ENCODE assay signal across 8 cellular contexts in genomic region chrX:18354369-18355329, GRCh38. TPM values are rescaled to one million over a fixed set of nuclear protein-coding genes. Genes with fewer than 3 reads are reported as not detected.
DNase-seq lines count a peak whose midpoint lies in the region; ATAC-seq and TF ChIP-seq lines count a peak whose summit lies in the region.

Gene SCML2, minus strand, starts transcription at chrX:18354688. Its CDS starts 20,617 bp downstream, at chrX:18334071.

- peak within 1 kb of the TSS; percentile 69 for H3K4me3 Mint-ChIP-seq in Calu3 (ENCODE audit: low read depth, unreplicated experiment)
- peak within 1 kb of the TSS; percentile 68 for H3K4me3 Mint-ChIP-seq in activated CD4-positive, alpha-beta T cell treated with anti-CD3 and anti-CD28 coated beads for 36 hours
- peak within 1 kb of the TSS; percentile 76 for H3K4me3 Mint-ChIP-seq in dendritic cell treated with granulocyte-macrophage colony-stimulating factor and Interleukin-4, amounts not matched to agents 40 ng/mL and 50 ng/mL, for 4 days

- POLR2A ChIA-PET in activated CD4-positive, alpha-beta T cell treated with anti-CD3 and anti-CD28 coated beads for 36 hours (lab: Charles Lee), result interaction anchor here (0.6 kb wide), 2 partner anchors 12 to 1768 kb away, joined by 3 to 4 read pairs; no protein-coding TSS in a partner anchor

- H3K27me3 ChIP-seq in liver (ENCODE audit: control insufficient read depth in 4 of 4, insufficient read depth in 4 of 4, low read length in 3 of 4), result no peaks in the 10 kb centered on the region

- H3K9me3 ChIP-seq in liver (ENCODE audit: control insufficient read depth in 4 of 4, low read length in 3 of 4), result no peaks in the 10 kb centered on the region

- H3K27ac ChIP-seq in liver (ENCODE audit: low read depth in 1 of 2, low read length in 2 of 2), result no peak within 1 kb of the TSS

- H3K27me3 Mint-ChIP-seq in Calu3 (ENCODE audit: unreplicated experiment), result peaks cover 44% of the 10 kb centered on the region
- H3K27me3 Mint-ChIP-seq in activated CD4-positive, alpha-beta T cell treated with anti-CD3 and anti-CD28 coated beads for 36 hours, result peaks cover 2% of the 10 kb centered on the region
- H3K27me3 Mint-ChIP-seq in dendritic cell treated with granulocyte-macrophage colony-stimulating factor and Interleukin-4, amounts not matched to agents 40 ng/mL and 50 ng/mL, for 4 days, result peaks cover 12% of the 10 kb centered on the region

- DNase-seq in Calu3, result peak; percentile 45
- peak; percentile 18 to 41 for DNase-seq in Kasumi-1 (lab: John Stamatoyannopoulos, UW)
- DNase-seq in activated CD4-positive, alpha-beta T cell treated with anti-CD3 and anti-CD28 coated beads for 36 hours, result peak; percentile 62
- peak in 2 of 3 experiments; percentile 9 to 14 for DNase-seq in stimulated activated CD4-positive, alpha-beta T cell treated with anti-CD3 and anti-CD28 coated beads, TNF-alpha, amount 100 ng/mL, for 4 hours (ENCODE audit: low read depth in 3 of 3)
- no peak for DNase-seq in NK-92 (lab: John Stamatoyannopoulos, UW; ENCODE audit: unreplicated experiment)

- H3K4me1 ChIP-seq in liver (ENCODE audit: control insufficient read depth in 4 of 4, insufficient read depth in 4 of 4, low read length in 3 of 4), result peaks cover 0 to 5% (median 2%) of the 10 kb centered on the region in 4 donors

- CTCF ChIA-PET in Calu3 (lab: Charles Lee), result no interaction called here
- CTCF ChIA-PET in activated CD4-positive, alpha-beta T cell treated with anti-CD3 and anti-CD28 coated beads for 36 hours (lab: Charles Lee), result interaction anchor here (0.5 kb wide), 1 partner anchor 303 kb away, joined by 3 read pairs; no protein-coding TSS in a partner anchor

- H3K9ac ChIP-seq in liver (ENCODE audit: low read depth in 1 of 2, low read length in 2 of 2), result peak within 1 kb of the TSS in 1 of 2 donors; percentile 59

- no peaks in the 10 kb centered on the region for H3K9me3 Mint-ChIP-seq in Calu3 (ENCODE audit: low read depth, unreplicated experiment)
- H3K9me3 Mint-ChIP-seq in activated CD4-positive, alpha-beta T cell treated with anti-CD3 and anti-CD28 coated beads for 36 hours (ENCODE audit: low read depth), result no peaks in the 10 kb centered on the region
- no peaks in the 10 kb centered on the region for H3K9me3 Mint-ChIP-seq in dendritic cell treated with granulocyte-macrophage colony-stimulating factor and Interleukin-4, amounts not matched to agents 40 ng/mL and 50 ng/mL, for 4 days

- H3K27ac Mint-ChIP-seq in Calu3 (ENCODE audit: unreplicated experiment), result no peak within 1 kb of the TSS
- H3K27ac Mint-ChIP-seq in activated CD4-positive, alpha-beta T cell treated with anti-CD3 and anti-CD28 coated beads for 36 hours, result no peak within 1 kb of the TSS
- H3K27ac Mint-ChIP-seq in dendritic cell treated with granulocyte-macrophage colony-stimulating factor and Interleukin-4, amounts not matched to agents 40 ng/mL and 50 ng/mL, for 4 days, result peak within 1 kb of the TSS; percentile 65

- intact Hi-C loops in Calu3 (cut with micrococcal nuclease; ENCODE audit: unreplicated experiment), result no loop called here
- intact Hi-C loops in activated CD4-positive, alpha-beta T cell treated with anti-CD3 and anti-CD28 coated beads for 36 hours (cut with DNase I, micrococcal nuclease), result loop anchor here in 1 of 2 experiments (1.0 to 5.0 kb wide), 4 partner anchors 70 to 989 kb away; partner anchors contain the start of genes CDKL5, PDHA1, PHKA2 and SCML1
- intact Hi-C loops in dendritic cell treated with granulocyte-macrophage colony-stimulating factor and Interleukin-4, amounts not matched to agents 40 ng/mL and 50 ng/mL, for 4 days (cut with micrococcal nuclease), result no loop called here

- peaks cover 18% of the 10 kb centered on the region for H3K36me3 Mint-ChIP-seq in Calu3 (ENCODE audit: insufficient read depth, unreplicated experiment)
- no peaks in the 10 kb centered on the region for H3K36me3 Mint-ChIP-seq in activated CD4-positive, alpha-beta T cell treated with anti-CD3 and anti-CD28 coated beads for 36 hours (ENCODE audit: low read depth)
- H3K36me3 Mint-ChIP-seq in dendritic cell treated with granulocyte-macrophage colony-stimulating factor and Interleukin-4, amounts not matched to agents 40 ng/mL and 50 ng/mL, for 4 days (ENCODE audit: low read depth), result no peaks in the 10 kb centered on the region

- no peaks in the 10 kb centered on the region for H3K36me3 ChIP-seq in liver (ENCODE audit: control insufficient read depth in 4 of 4, insufficient read depth in 3 of 4, low read depth in 1 of 4, low read length in 3 of 4)

- TF ChIP-seq RAD21 in liver (IDR thresholded peaks at IDR 0.05), result no peak

- no TSS peak for BruUV-seq in Calu3 (replicated peaks; lab: Mats Ljungman, UMichigan)

- peak; percentile 69 for ATAC-seq in activated CD4-positive, alpha-beta T cell treated with anti-CD3 and anti-CD28 coated beads for 36 hours
- no peak for ATAC-seq in GM18519 (IDR thresholded peaks at IDR 0.05; ENCODE audit: low FRiP score, unreplicated experiment)

- TF ChIP-seq CTCF in Calu3 (IDR thresholded peaks at IDR 0.05; ENCODE audit: unreplicated experiment), result no peak
- TF ChIP-seq CTCF in liver (IDR thresholded peaks at IDR 0.05; ENCODE audit: low read depth, low read length, missing input control), result no peak

- WGBS in liver, result 2% methylated on average over 96 of the region's 96 CpGs

- peaks cover 8% of the 10 kb centered on the region for H3K4me1 Mint-ChIP-seq in Calu3 (ENCODE audit: low read depth, unreplicated experiment)
- peaks cover 4% of the 10 kb centered on the region for H3K4me1 Mint-ChIP-seq in activated CD4-positive, alpha-beta T cell treated with anti-CD3 and anti-CD28 coated beads for 36 hours
- H3K4me1 Mint-ChIP-seq in dendritic cell treated with granulocyte-macrophage colony-stimulating factor and Interleukin-4, amounts not matched to agents 40 ng/mL and 50 ng/mL, for 4 days (ENCODE audit: low read depth), result peaks cover 13% of the 10 kb centered on the region

- H3K4me3 ChIP-seq in liver (ENCODE audit: low read depth in 1 of 3, low read length in 3 of 3), result peak within 1 kb of the TSS; percentile 53 to 75 (median 67)

TF ChIP-seq in liver, 16 proteins besides CTCF, POLR2A, EP300 and RAD21:
- TF ChIP-seq NR2F2 (IDR thresholded peaks at IDR 0.05) (no peak), YY1 (IDR thresholded peaks at IDR 0.05) (peak; percentile 46), ATF3 (IDR thresholded peaks at IDR 0.05) (no peak)

RNA-seq across cellular contexts. Expression of gene SCML2, which starts in this region (rescaled TPM):
- total RNA-seq in Calu3 (2022) (1.4 and 1.9 TPM in 2 replicates), liver (1 to 10 TPM; 1.0 to 7.2 TPM)
- total RNA-seq in activated CD4-positive, alpha-beta T cell treated with anti-CD3 and anti-CD28 coated beads for 36 hours, result 1 to 10 TPM; 2.9 to 3.1 TPM
- polyA plus RNA-seq in liver, result 1 to 10 TPM in 1 of 2 donors, under 1 TPM in 1; 0.96 to 1.1 TPM
